Comparison of ENCODE assay signal across 1 cellular context in the genomic region with DNA sequence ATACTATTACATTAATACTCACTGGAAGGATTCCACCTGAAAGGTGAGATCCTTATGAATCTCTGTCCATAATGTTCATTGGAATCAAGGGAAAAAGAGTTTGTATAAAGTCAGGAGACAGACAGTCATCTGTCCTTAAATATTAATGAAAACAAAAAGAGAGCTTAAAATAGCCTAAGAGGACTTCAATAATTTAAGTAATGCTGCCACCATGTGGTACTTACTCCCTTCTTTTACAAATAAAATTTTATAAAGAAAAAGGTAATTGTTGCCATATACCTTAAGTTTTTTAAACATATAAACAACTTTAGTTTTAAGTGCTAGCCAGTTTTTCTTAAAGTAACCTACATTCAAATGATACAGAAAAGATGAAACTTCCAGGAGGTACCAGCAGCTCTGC.
TF ChIP-seq lines count a peak whose summit lies in the region.

No MANE protein-coding gene starts in this region.

TF ChIP-seq in IMR-90, 13 proteins besides CTCF, POLR2A, EP300 and RAD21 (continued from another document):
- TF ChIP-seq BHLHE40 (IDR thresholded peaks at IDR 0.05; ENCODE audit: low read depth, low read length) (no peak), SMC3 (IDR thresholded peaks at IDR 0.05; ENCODE audit: low read depth, low read length) (peak; percentile 49; the same call in 1 of the 2 replicates)
- TF ChIP-seq, protein P1, sequence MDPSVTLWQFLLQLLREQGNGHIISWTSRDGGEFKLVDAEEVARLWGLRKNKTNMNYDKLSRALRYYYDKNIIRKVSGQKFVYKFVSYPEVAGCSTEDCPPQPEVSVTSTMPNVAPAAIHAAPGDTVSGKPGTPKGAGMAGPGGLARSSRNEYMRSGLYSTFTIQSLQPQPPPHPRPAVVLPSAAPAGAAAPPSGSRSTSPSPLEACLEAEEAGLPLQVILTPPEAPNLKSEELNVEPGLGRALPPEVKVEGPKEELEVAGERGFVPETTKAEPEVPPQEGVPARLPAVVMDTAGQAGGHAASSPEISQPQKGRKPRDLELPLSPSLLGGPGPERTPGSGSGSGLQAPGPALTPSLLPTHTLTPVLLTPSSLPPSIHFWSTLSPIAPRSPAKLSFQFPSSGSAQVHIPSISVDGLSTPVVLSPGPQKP (IDR thresholded peaks at IDR 0.05; ENCODE audit: borderline replicate concordance, low read depth, low read length) = no peak
